Comparison of ENCODE assay signal across 15 cellular contexts in the genomic region with DNA sequence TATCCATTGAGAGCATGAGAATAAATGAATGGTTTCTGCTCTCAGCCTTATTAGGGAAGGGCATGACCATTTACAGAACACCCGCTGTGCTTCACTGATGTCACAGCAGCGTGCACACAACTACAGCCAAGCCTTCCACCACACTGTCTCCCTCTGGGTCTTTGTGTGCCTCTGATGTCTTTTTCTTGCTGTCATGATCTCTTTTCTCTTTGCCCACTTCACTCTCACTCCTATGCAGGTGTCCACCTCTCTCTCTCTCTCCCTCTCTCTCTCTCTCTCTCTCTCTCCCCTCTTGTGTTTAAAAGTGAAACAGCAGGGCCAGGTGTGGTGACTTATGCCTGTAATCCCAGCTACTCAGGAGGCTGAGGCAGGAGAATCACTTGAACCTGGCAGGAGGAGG.
DNase-seq lines count a peak whose midpoint lies in the region; ATAC-seq and TF ChIP-seq lines count a peak whose summit lies in the region.
"Had no signal": no experiment of that assay in that cellular context is flagged by ENCODE, and none has a peak within 500 bp of the region (broad histone marks: within the 10 kb centered on the region; RNA-seq: fewer than 3 reads in every experiment).

No MANE protein-coding gene starts in this region.

- H3K9me3 ChIP-seq in SJSA1 (replicated peaks) (no peaks in the 10 kb centered on the region; the same call in 1 of the 2 replicates), mesenchymal stem cell (ENCODE audit: control insufficient read depth, low read length) (peaks cover 6% of the 10 kb centered on the region), T-helper 17 cell (ENCODE audit: control insufficient read depth, low read length, poor library complexity, severe bottlenecking) (no peaks in the 10 kb centered on the region)

- peaks cover 2% of the 10 kb centered on the region for H3K36me3 Mint-ChIP-seq in T-helper 17 cell (ENCODE audit: low read depth)

- ATAC-seq in T-helper 17 cell (no peak), Right ventricle myocardium superior (ENCODE audit: poor library complexity) (no peak)

- H3K27me3 ChIP-seq in SJSA1 (replicated peaks): no peaks in the 10 kb centered on the region
- no peaks in the 10 kb centered on the region for H3K27me3 ChIP-seq in mesenchymal stem cell (ENCODE audit: control insufficient read depth in 1 of 2, insufficient read depth in 1 of 2, low read length in 2 of 2)
- H3K27me3 ChIP-seq: heart right ventricle had no signal

- H2BK5ac ChIP-seq in mesenchymal stem cell (ENCODE audit: low read depth, low read length, poor library complexity, severe bottlenecking): no peak overlapping the region

- H3K27ac Mint-ChIP-seq in T-helper 17 cell: no peak overlapping the region
- H3K27ac Mint-ChIP-seq: CD4-positive, alpha-beta T cell had no signal

- no peak overlapping the region for H3K14ac ChIP-seq in mesenchymal stem cell (ENCODE audit: low read length in 2 of 2)

- no peak overlapping the region for H2BK120ac ChIP-seq in mesenchymal stem cell (ENCODE audit: low read depth, low read length)

- H3K4me1 Mint-ChIP-seq in T-helper 17 cell: peaks cover 15% of the 10 kb centered on the region

- no peak overlapping the region for H3K4me2 ChIP-seq in mesenchymal stem cell (ENCODE audit: low read length, poor library complexity, severe bottlenecking)

- H2AFZ ChIP-seq in mesenchymal stem cell (ENCODE audit: low read depth, low read length): no peak overlapping the region

- H4K8ac ChIP-seq in mesenchymal stem cell (ENCODE audit: low read length): no peak overlapping the region

- 95% methylated on average over 2 of the region's 2 CpGs for WGBS in mesenchymal stem cell

- CTCF ChIA-PET in HEK293T (lab: Yijun Ruan, JAX): interaction anchor here (0.6 kb wide), 1 partner anchor 739 kb away, joined by 3 read pairs; no protein-coding TSS in a partner anchor

- H3K23ac ChIP-seq in mesenchymal stem cell (ENCODE audit: low read length in 2 of 2): no peak overlapping the region

- H2AK5ac ChIP-seq in mesenchymal stem cell (ENCODE audit: low read length, severe bottlenecking): peak overlapping the region; percentile 90

- peak overlapping the region; percentile 51 to 66 for H2BK12ac ChIP-seq in mesenchymal stem cell (ENCODE audit: low read length in 2 of 2)

- H3K27me3 Mint-ChIP-seq in T-helper 17 cell: peaks cover 8% of the 10 kb centered on the region
- H3K27me3 Mint-ChIP-seq: CD4-positive, alpha-beta T cell; stimulated activated naive CD8-positive, alpha-beta T cell treated with anti-CD3 and anti-CD28 coated beads, Interleukin-15, Interleukin-2, amounts not matched to agents 100 ng/mL and 50 ng/mL, for 24 hours had no signal

- no peak overlapping the region for H3K4me3 Mint-ChIP-seq in T-helper 17 cell
- H3K4me3 Mint-ChIP-seq: CD4-positive, alpha-beta T cell; stimulated activated naive CD8-positive, alpha-beta T cell treated with anti-CD3 and anti-CD28 coated beads, Interleukin-15, Interleukin-2, amounts not matched to agents 100 ng/mL and 50 ng/mL, for 24 hours had no signal

- H3K9ac ChIP-seq in mesenchymal stem cell (ENCODE audit: low read length): no peak overlapping the region

- H3K79me1 ChIP-seq in mesenchymal stem cell (replicated peaks; ENCODE audit: low read length, poor library complexity, severe bottlenecking): peaks cover 2% of the 10 kb centered on the region

- peak; percentile 31 for DNase-seq in Daoy (ENCODE audit: low read depth)
- DNase-seq in HEK293T (ENCODE audit: extremely low spot score): peak; percentile 42
- DNase-seq in SJSA1 (ENCODE audit: low read depth in 1 of 2, low spot score in 2 of 2): peak in 1 of 2 experiments; percentile 7
- no peak for DNase-seq in mesenchymal stem cell
- no peak for DNase-seq in T-helper 17 cell
- DNase-seq in cerebellar nuclear complex (lab: John Stamatoyannopoulos, UW): no peak
- no peak for DNase-seq in Right ventricle myocardium superior
- DNase-seq in NCI-H524 (lab: John Stamatoyannopoulos, UW): no peak
- DNase-seq: activated CD8-positive, alpha-beta memory T cell treated with anti-CD3 and anti-CD28 coated beads, Interleukin-2, amount 50 U/mL, for 48 hours; CD4-positive, alpha-beta T cell; heart right ventricle; NCI-H1105; stimulated activated CD4-positive, alpha-beta T cell treated with anti-CD3 and anti-CD28 coated beads, Interleukin-2, amount 100 ng/mL, for 24 hours had no signal

- POLR2A ChIA-PET in HEK293T (lab: Yijun Ruan, JAX): interaction anchor here (1.0 to 3.1 kb wide), 2 partner anchors 11 to 233 kb away, joined by 3 to 15 read pairs; a partner anchor contains a TSS

- peak overlapping the region; percentile 83 for H3K27ac ChIP-seq in SJSA1
- peak overlapping the region; percentile 31 for H3K27ac ChIP-seq in mesenchymal stem cell (ENCODE audit: low read length, poor library complexity, severe bottlenecking)

- peak overlapping the region; percentile 16 to 46 for H3K18ac ChIP-seq in mesenchymal stem cell (ENCODE audit: low read depth in 1 of 2, low read length in 2 of 2)

- H3K4ac ChIP-seq in mesenchymal stem cell (ENCODE audit: low read depth in 1 of 2, low read length in 2 of 2): peak overlapping the region in 1 of 2 experiments; percentile 20

- H4K91ac ChIP-seq in mesenchymal stem cell (ENCODE audit: low read length): peak overlapping the region; percentile 8

- H2BK15ac ChIP-seq in mesenchymal stem cell (ENCODE audit: low read depth, poor library complexity, severe bottlenecking): peak overlapping the region; percentile 44

- H3K4me3 ChIP-seq in SJSA1 (no peak overlapping the region), mesenchymal stem cell (ENCODE audit: insufficient read depth in 1 of 2, low read depth in 1 of 2, low read length in 2 of 2) (no peak overlapping the region)
- H3K4me3 ChIP-seq: heart right ventricle, lung had no signal

- H3K4me1 ChIP-seq in SJSA1 (replicated peaks) (peaks cover 77% of the 10 kb centered on the region), mesenchymal stem cell (ENCODE audit: control insufficient read depth, insufficient read depth, low read depth, low read length) (peaks cover 14% of the 10 kb centered on the region)

- H3K36me3 ChIP-seq in SJSA1 (no peaks in the 10 kb centered on the region), mesenchymal stem cell (ENCODE audit: control insufficient read depth in 1 of 2, insufficient read depth in 2 of 2, low read depth in 1 of 2, low read length in 2 of 2) (no peaks in the 10 kb centered on the region)
- H3K36me3 ChIP-seq: heart right ventricle had no signal

- intact Hi-C loops in Right ventricle myocardium superior (cut with DNase I): no loop called here

TF ChIP-seq in HEK293T, 16 proteins besides CTCF, POLR2A, EP300 and RAD21:
- TF ChIP-seq ZNF384 (IDR thresholded peaks at IDR 0.05) (no peak), SP1 (IDR thresholded peaks at IDR 0.05) (no peak), TARDBP (IDR thresholded peaks at IDR 0.05) (no peak), FOXM1 (IDR thresholded peaks at IDR 0.05; ENCODE audit: borderline replicate concordance) (no peak), L3MBTL2 (conservative IDR thresholded peaks at IDR 0.05) (no peak), BHLHE40 (IDR thresholded peaks at IDR 0.05; ENCODE audit: borderline replicate concordance) (no peak), LEF1 (IDR thresholded peaks at IDR 0.05; ENCODE audit: borderline replicate concordance) (no peak), CTBP1 (IDR thresholded peaks at IDR 0.05; ENCODE audit: borderline replicate concordance) (no peak)
- TF ChIP-seq, protein P1, sequence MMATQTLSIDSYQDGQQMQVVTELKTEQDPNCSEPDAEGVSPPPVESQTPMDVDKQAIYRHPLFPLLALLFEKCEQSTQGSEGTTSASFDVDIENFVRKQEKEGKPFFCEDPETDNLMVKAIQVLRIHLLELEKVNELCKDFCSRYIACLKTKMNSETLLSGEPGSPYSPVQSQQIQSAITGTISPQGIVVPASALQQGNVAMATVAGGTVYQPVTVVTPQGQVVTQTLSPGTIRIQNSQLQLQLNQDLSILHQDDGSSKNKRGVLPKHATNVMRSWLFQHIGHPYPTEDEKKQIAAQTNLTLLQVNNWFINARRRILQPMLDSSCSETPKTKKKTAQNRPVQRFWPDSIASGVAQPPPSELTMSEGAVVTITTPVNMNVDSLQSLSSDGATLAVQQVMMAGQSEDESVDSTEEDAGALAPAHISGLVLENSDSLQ (IDR thresholded peaks at IDR 0.05): no peak

Comparison
In these comparisons a context has a peak if more than half of its experiments do, and no peak if none do; other contexts are left out.
1. DNase-seq: peak in Daoy (single experiment) and HEK293T (single experiment); none in mesenchymal stem cell (single experiment), T-helper 17 cell (0 of 3), cerebellar nuclear complex (0 of 2), Right ventricle myocardium superior (single experiment) and NCI-H524 (0 of 2).